In genomic region chr1:87051965-87052364, GRCh38 we compare ENCODE assay signal across 19 cellular contexts.
DNase-seq lines count a peak whose midpoint lies in the region; ATAC-seq and TF ChIP-seq lines count a peak whose summit lies in the region.
"Had no signal": no experiment of that assay in that cellular context is flagged by ENCODE, and none has a peak within 500 bp of the region (broad histone marks: within the 10 kb centered on the region; RNA-seq: fewer than 3 reads in every experiment).

No MANE protein-coding gene starts in this region.

- ATAC-seq in GM21390 (IDR thresholded peaks at IDR 0.05; ENCODE audit: unreplicated experiment): peak; percentile 60
- ATAC-seq in HG02870 (IDR thresholded peaks at IDR 0.05; ENCODE audit: unreplicated experiment): peak; percentile 43
- no peak for ATAC-seq in SK-N-SH treated with all-trans-retinoic acid at 6 μM for 48 hours

- H3K4me3 ChIP-seq in GM12865 (ENCODE audit: low read depth, low read length): peak overlapping the region; percentile 37
- peak overlapping the region; percentile 41 for H3K4me3 ChIP-seq in SU-DHL-6 (ENCODE audit: insufficient read depth, low read length, poor library complexity, severe bottlenecking)
- H3K4me3 ChIP-seq: HAP-1, PC-9, SJSA1 had no signal

- H3K4me2 ChIP-seq in SU-DHL-6 (ENCODE audit: low read depth, low read length, poor library complexity, severe bottlenecking): peak overlapping the region; percentile 66
- H3K4me2 ChIP-seq: PC-9 had no signal

- H3K9ac ChIP-seq in SU-DHL-6 (ENCODE audit: low read length): peak overlapping the region; percentile 53

- H3K9me2 ChIP-seq in SU-DHL-6 (replicated peaks; ENCODE audit: insufficient read depth, low read length): no peaks in the 10 kb centered on the region

- peaks cover 12% of the 10 kb centered on the region; the same call in 1 of the 2 replicates for H3K9me3 ChIP-seq in SU-DHL-6 (ENCODE audit: insufficient read depth, low read length)
- H3K9me3 ChIP-seq: SJSA1 had no signal

- peaks cover 77% of the 10 kb centered on the region for H3F3A ChIP-seq in SU-DHL-6 (ENCODE audit: insufficient read depth)

- no peaks in the 10 kb centered on the region for H4K20me1 ChIP-seq in SU-DHL-6 (ENCODE audit: low read depth, low read length)

- no peak for TF ChIP-seq CTCF in GM12865 (IDR thresholded peaks at IDR 0.05; ENCODE audit: insufficient read depth, low read depth, low read length, missing control alignments)
- TF ChIP-seq CTCF in SU-DHL-6 (IDR thresholded peaks at IDR 0.05; ENCODE audit: insufficient read depth, low read length, poor library complexity, severe bottlenecking): no peak

- no peaks in the 10 kb centered on the region for H3K27me3 ChIP-seq in SU-DHL-6 (ENCODE audit: low read length)
- H3K27me3 ChIP-seq: SJSA1 had no signal

- DNase-seq in GM12865 (ENCODE audit: low read depth) (peak; percentile 60), A172 (ENCODE audit: low spot score) (no peak), NCI-H774 (lab: John Stamatoyannopoulos, UW) (no peak)
- no peak for DNase-seq in activated T-cell treated with anti-CD3 and anti-CD28 coated beads, Interleukin-2, amount 50 U/mL, for 1 hour
- DNase-seq: COR-L47; IMR-90; Kasumi-1; MM.1S; NCI-H1105 treated with DMSO at 0.1 percent for 48 hours; NCI-H187; NCI-H69; NK-92 treated with Interleukin-12 subunit alpha and Interleukin-12 subunit beta, amount 100 ng/mL, for 24 hours; PC-9 had no signal

- peaks cover 14% of the 10 kb centered on the region for H3K36me3 ChIP-seq in SU-DHL-6 (ENCODE audit: low read length)
- H3K36me3 ChIP-seq: HAP-1, SJSA1 had no signal

- H3K79me2 ChIP-seq in SU-DHL-6 (ENCODE audit: insufficient read depth, low read length): peaks cover 95% of the 10 kb centered on the region

- no peak overlapping the region for H2AFZ ChIP-seq in SU-DHL-6 (ENCODE audit: low read depth, low read length, severe bottlenecking)
- H2AFZ ChIP-seq: PC-9 had no signal

- H3K27ac ChIP-seq in SU-DHL-6 (ENCODE audit: low read depth, low read length): peak overlapping the region; percentile 98
- H3K27ac ChIP-seq: PC-9, SJSA1 had no signal

TF ChIP-seq in SK-N-SH treated with all-trans-retinoic acid at 6 μM for 48 hours, 23 proteins besides CTCF, POLR2A, EP300 and RAD21:
- TF ChIP-seq ZFP3 (CRISPR knock-in tag; IDR thresholded peaks at IDR 0.05) (no peak), ZNF70 (CRISPR knock-in tag; IDR thresholded peaks at IDR 0.05) (no peak), CSDC2 (CRISPR knock-in tag; IDR thresholded peaks at IDR 0.05) (no peak), TOX (CRISPR knock-in tag; IDR thresholded peaks at IDR 0.05; ENCODE audit: borderline replicate concordance) (no peak), ARNTL (CRISPR knock-in tag; IDR thresholded peaks at IDR 0.05; ENCODE audit: borderline replicate concordance, low read depth) (no peak), ISL1 (CRISPR knock-in tag; IDR thresholded peaks at IDR 0.05) (no peak), ZC3H10 (CRISPR knock-in tag; IDR thresholded peaks at IDR 0.05) (no peak)
